In the genomic region with DNA sequence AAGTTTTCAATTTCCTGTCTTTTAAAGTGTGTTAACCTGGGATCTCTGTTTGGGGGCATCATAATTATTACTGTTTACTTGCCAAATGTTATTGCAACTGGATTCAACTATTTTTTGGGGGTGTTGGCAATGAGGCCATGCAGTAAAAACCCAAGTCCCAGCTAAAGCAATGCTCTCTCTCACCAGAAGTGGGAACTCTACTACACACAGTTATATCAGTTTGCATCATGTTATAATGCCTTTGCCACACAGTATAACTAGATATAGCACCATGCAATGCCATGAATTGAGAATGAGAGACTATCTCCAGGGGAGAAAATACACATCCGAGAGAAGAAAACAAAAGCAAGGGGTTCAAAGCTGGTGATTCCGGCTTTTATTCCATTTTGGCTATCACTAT, we compare ENCODE assay signal across 24 cellular contexts.
A peak's percentile ranks its signal among the peaks of the same experiment; 100 is the strongest.
DNase-seq lines count a peak whose midpoint lies in the region; ATAC-seq, FAIRE-seq and TF ChIP-seq lines count a peak whose summit lies in the region.
"Had no signal": no experiment of that assay in that cellular context is flagged by ENCODE, and none has a peak within 500 bp of the region (broad histone marks: within the 10 kb centered on the region; RNA-seq: fewer than 3 reads in every experiment).

No MANE protein-coding gene starts in this region.

- no peak overlapping the region for H3K4me2 ChIP-seq in HCT116 (ENCODE audit: low read length)
- no peak overlapping the region for H3K4me2 ChIP-seq in keratinocyte (ENCODE audit: control insufficient read depth, extremely low read depth, insufficient read depth, low read depth, low read length)

- H3K79me2 ChIP-seq in HCT116 (ENCODE audit: insufficient read depth, low read length) (no peaks in the 10 kb centered on the region), keratinocyte (ENCODE audit: control insufficient read depth, insufficient read depth, low read length) (no peaks in the 10 kb centered on the region)

- no TSS peak for BruUV-seq in HCT116 (replicated peaks; lab: Mats Ljungman, UMichigan)

- ATAC-seq in HCT116 (peak; percentile 62; the same call in 1 of the 2 replicates), esophagus mucosa (no peak)
- ATAC-seq: activated naive CD4-positive, alpha-beta T cell treated with anti-CD3 and anti-CD28 coated beads, Interleukin-2, amount 50 U/mL, for 72 hours; foreskin keratinocyte; psoas muscle had no signal

- H3K9me2 ChIP-seq in HCT116 (ENCODE audit: insufficient read depth), result no peaks in the 10 kb centered on the region

- CTCF ChIA-PET in HCT116 (lab: Charles Lee), result no interaction called here

- intact Hi-C loops in HCT116 (cut with micrococcal nuclease), result no loop called here
- intact Hi-C loops in vagina (cut with DNase I), result no loop called here

- H3K4me1 ChIP-seq in HCT116 (ENCODE audit: control insufficient read depth in 1 of 2, insufficient read depth in 2 of 2, low read length in 2 of 2) (no peaks in the 10 kb centered on the region), keratinocyte (ENCODE audit: control insufficient read depth, extremely low read depth, insufficient read depth, low read length) (no peaks in the 10 kb centered on the region), vagina (no peaks in the 10 kb centered on the region)
- H3K4me1 ChIP-seq: foreskin keratinocyte, psoas muscle, suprapubic skin had no signal

- H3K9ac ChIP-seq in HCT116 (ENCODE audit: low read length), result no peak overlapping the region
- H3K9ac ChIP-seq in keratinocyte (ENCODE audit: control insufficient read depth, extremely low read depth, insufficient read depth, low read length), result no peak overlapping the region

- no peak overlapping the region for H3K4me3 ChIP-seq in HCT116 (replicated peaks in 1 of 2; ENCODE audit: low read depth in 1 of 2, low read length in 2 of 2)
- no peak overlapping the region for H3K4me3 ChIP-seq in keratinocyte (ENCODE audit: control insufficient read depth in 2 of 3, extremely low read depth in 1 of 3, insufficient read depth in 2 of 3, low read depth in 1 of 3, low read length in 3 of 3)
- H3K4me3 ChIP-seq in vagina, result no peak overlapping the region
- H3K4me3 ChIP-seq: coronary artery, psoas muscle, suprapubic skin had no signal

- H3K27ac ChIP-seq in HCT116 (ENCODE audit: low read depth, low read length) (no peak overlapping the region), keratinocyte (ENCODE audit: control insufficient read depth, insufficient read depth, low read length) (no peak overlapping the region), vagina (no peak overlapping the region)
- H3K27ac ChIP-seq: 22Rv1, coronary artery, foreskin keratinocyte, psoas muscle, suprapubic skin had no signal

- H3K36me3 ChIP-seq in HCT116 (ENCODE audit: control insufficient read depth in 1 of 2, insufficient read depth in 2 of 2, low read length in 2 of 2) (no peaks in the 10 kb centered on the region), keratinocyte (ENCODE audit: control insufficient read depth in 2 of 2, extremely low read depth in 1 of 2, insufficient read depth in 2 of 2, low read length in 2 of 2) (no peaks in the 10 kb centered on the region), vagina (no peaks in the 10 kb centered on the region)
- H3K36me3 ChIP-seq: suprapubic skin had no signal

- no peaks in the 10 kb centered on the region for H4K20me1 ChIP-seq in HCT116 (ENCODE audit: insufficient read depth)
- H4K20me1 ChIP-seq in keratinocyte (ENCODE audit: control insufficient read depth, extremely low read depth, insufficient read depth, low read length), result no peaks in the 10 kb centered on the region

- dilution Hi-C loops in keratinocyte (cut with MboI; ENCODE audit: extremely low pct_ligation_motif_present, low sequenced_read_pairs), result no loop called here

- no peak overlapping the region for H2AFZ ChIP-seq in HCT116 (ENCODE audit: low read depth, low read length, poor library complexity, severe bottlenecking)
- H2AFZ ChIP-seq in keratinocyte (ENCODE audit: control insufficient read depth, low read length), result no peak overlapping the region

- POLR2A ChIA-PET in HCT116 (lab: Charles Lee), result no interaction called here

- H3K27me3 ChIP-seq in HCT116 (ENCODE audit: insufficient read depth, low read length) (peaks cover 9% of the 10 kb centered on the region; the same call in 1 of the 2 replicates), keratinocyte (ENCODE audit: control insufficient read depth, extremely low read depth, insufficient read depth, low read length) (no peaks in the 10 kb centered on the region), vagina (no peaks in the 10 kb centered on the region)
- H3K27me3 ChIP-seq: suprapubic skin had no signal

- FAIRE-seq in keratinocyte (lab: Jason Lieb, UNC), result no peak
- FAIRE-seq: endothelial cell of umbilical vein had no signal

- peak in 1 of 3 experiments; percentile 16; a peak in 1 of 6 replicates for TF ChIP-seq CTCF in HCT116 (IDR thresholded peaks at IDR 0.05 in 2 of 3, conservative IDR thresholded peaks at IDR 0.05 in 1 of 3; ENCODE audit: borderline replicate concordance in 1 of 3, insufficient read depth in 1 of 3, low read depth in 2 of 3, low read length in 2 of 3)
- TF ChIP-seq CTCF in keratinocyte (optimal IDR thresholded peaks at IDR 0.05 in 1 of 3, IDR thresholded peaks at IDR 0.05 in 1 of 3, conservative IDR thresholded peaks at IDR 0.05 in 1 of 3; ENCODE audit: extremely low read depth in 1 of 3, insufficient read depth in 2 of 3, low read length in 3 of 3), result peak in 2 of 3 experiments; percentile 10 to 22
- no peak for TF ChIP-seq CTCF in vagina (IDR thresholded peaks at IDR 0.05)

- no peaks in the 10 kb centered on the region for H3K9me1 ChIP-seq in keratinocyte (ENCODE audit: control insufficient read depth, extremely low read depth, insufficient read depth, low read length)

- TF ChIP-seq POLR2A in HCT116 (IDR thresholded peaks at IDR 0.05; ENCODE audit: borderline replicate concordance, extremely low read depth, insufficient read depth, insufficient read length) (no peak), vagina (IDR thresholded peaks at IDR 0.05) (no peak)

- H3K9me3 ChIP-seq in HCT116 (ENCODE audit: control insufficient read depth in 1 of 2, insufficient read depth in 1 of 2, low read depth in 1 of 2, low read length in 2 of 2), result no peaks in the 10 kb centered on the region
- no peaks in the 10 kb centered on the region for H3K9me3 ChIP-seq in keratinocyte (ENCODE audit: control insufficient read depth, low read depth, low read length)
- no peaks in the 10 kb centered on the region for H3K9me3 ChIP-seq in vagina
- H3K9me3 ChIP-seq: psoas muscle, suprapubic skin had no signal

- TF ChIP-seq RAD21 in HCT116 (IDR thresholded peaks at IDR 0.05; ENCODE audit: low read depth), result no peak

- RAD21 ChIA-PET in HCT116 (lab: Charles Lee; ENCODE audit: low non-redundant PET in 1 of 2, low total read pairs in 2 of 2, uncharacterized antibody in 2 of 2, unreplicated experiment in 2 of 2), result no interaction called here

- DNase-seq in DMS 273 (lab: John Stamatoyannopoulos, UW; ENCODE audit: unreplicated experiment), result peak; percentile 33
- DNase-seq in DMS 273 treated with DMSO at 0.1 percent for 48 hours (lab: John Stamatoyannopoulos, UW), result no peak
- DNase-seq in HCT116 (ENCODE audit: low read depth, low spot score), result no peak
- DNase-seq in RPMI7951 (ENCODE audit: low read depth), result peak; percentile 26
- DNase-seq in keratinocyte (ENCODE audit: low read depth, low spot score), result no peak
- DNase-seq in AG08395 (ENCODE audit: low spot score), result no peak
- no peak for DNase-seq in vagina (ENCODE audit: extremely low spot score in 2 of 2)
- DNase-seq: activated CD4-positive, CD25-positive, alpha-beta regulatory T cell; C1 segment of cervical spinal cord; HFFc6; hypothalamus; KG1; NCI-H1105 treated with DMSO at 0.1 percent for 48 hours; NCI-H2227 treated with DMSO at 0.1 percent for 48 hours; nephron progenitor cell; psoas muscle; SHP77 treated with DMSO at 0.1 percent for 48 hours had no signal

TF ChIP-seq in HCT116, 20 proteins besides CTCF, POLR2A, EP300 and RAD21:
- no peak for TF ChIP-seq FOSL1 (IDR thresholded peaks at IDR 0.05; ENCODE audit: low read depth)
TF ChIP-seq in HCT116: peak in this region for 0.

Comparison
In these comparisons a context has a peak if more than half of its experiments do, and no peak if none do; other contexts are left out.
1. DNase-seq: peak in DMS 273 (single experiment) and RPMI7951 (single experiment); none in DMS 273 treated with DMSO at 0.1 percent for 48 hours (single experiment), HCT116 (single experiment), keratinocyte (single experiment), AG08395 (single experiment) and vagina (0 of 2).
2. CTCF ChIP-seq: peak in keratinocyte (2 of 3); none in vagina (0 of 3).